Comparison of ENCODE assay signal across 8 cellular contexts in genomic region chr2:149329470-149330126, GRCh38. TPM values are rescaled to one million over a fixed set of nuclear protein-coding genes. Genes with fewer than 3 reads are reported as not detected.
A peak's percentile ranks its signal among the peaks of the same experiment; 100 is the strongest.
DNase-seq lines count a peak whose midpoint lies in the region; ATAC-seq, FAIRE-seq and TF ChIP-seq lines count a peak whose summit lies in the region.

No MANE protein-coding gene starts in this region.

- peak overlapping the region; percentile 25 to 75 (median 59) for H3K4me3 ChIP-seq in heart left ventricle

- H3K27me3 Mint-ChIP-seq in activated naive CD8-positive, alpha-beta T cell = peaks cover 39% of the 10 kb centered on the region

- H3K36me3 ChIP-seq in heart left ventricle = no peaks in the 10 kb centered on the region

- peak overlapping the region; percentile 48 for H3K4me3 Mint-ChIP-seq in activated naive CD8-positive, alpha-beta T cell

- peaks cover 8% of the 10 kb centered on the region for H3K4me1 Mint-ChIP-seq in activated naive CD8-positive, alpha-beta T cell (ENCODE audit: low read depth)

- peak overlapping the region in 1 of 12 donors; percentile 44 for H3K27ac ChIP-seq in heart left ventricle

- no peak for TF ChIP-seq CTCF in heart left ventricle (IDR thresholded peaks at IDR 0.05)

- no peaks in the 10 kb centered on the region for H3K9me3 Mint-ChIP-seq in activated naive CD8-positive, alpha-beta T cell (ENCODE audit: low read depth)

- TF ChIP-seq POLR2A in GM12891 (IDR thresholded peaks at IDR 0.05; ENCODE audit: low read depth, low read length) (no peak), heart left ventricle (IDR thresholded peaks at IDR 0.05) (no peak)

- peaks cover 0 to 62% (median 17%) of the 10 kb centered on the region in 9 donors for H3K27me3 ChIP-seq in heart left ventricle

- ATAC-seq in heart left ventricle (peak in 3 of 4 donors; percentile 34 to 43 (median 40)), HG03460 (IDR thresholded peaks at IDR 0.05; ENCODE audit: unreplicated experiment) (no peak), GM19023 (IDR thresholded peaks at IDR 0.05; ENCODE audit: unreplicated experiment) (no peak)

- peak; percentile 5 for FAIRE-seq in GM12891 (lab: Jason Lieb, UNC)

- H3K36me3 Mint-ChIP-seq in activated naive CD8-positive, alpha-beta T cell = no peaks in the 10 kb centered on the region

- peak; percentile 80 for DNase-seq in 8988T
- DNase-seq in GM12891 (ENCODE audit: insufficient read length, low spot score) = peak; percentile 17
- peak; percentile 60 for DNase-seq in NCI-H1092 treated with DMSO at 0.1 percent for 48 hours (lab: John Stamatoyannopoulos, UW)
- peak in 2 of 5 donors; percentile 47 to 61 for DNase-seq in heart left ventricle
- DNase-seq in pons (ENCODE audit: low spot score) = peak; percentile 36

- no peak overlapping the region for H3K27ac Mint-ChIP-seq in activated naive CD8-positive, alpha-beta T cell

- peaks cover 0 to 19% (median 8%) of the 10 kb centered on the region in 12 donors for H3K4me1 ChIP-seq in heart left ventricle

- H3K9me3 ChIP-seq in heart left ventricle = peaks cover 0 to 8% (median 0%) of the 10 kb centered on the region in 12 donors

- 8 to 13% (median 10%) methylated on average over 27 to 32 of the region's 32 CpGs for WGBS in heart left ventricle, 4 donors

- intact Hi-C loops in heart left ventricle (cut with DNase I) = loop anchor here in 1 of 10 donors (10.0 kb wide), 1 partner anchor 235 kb away; no protein-coding TSS in a partner anchor

TF ChIP-seq in GM12891, 5 proteins besides CTCF, POLR2A, EP300 and RAD21:
- no peak for TF ChIP-seq POLR2AphosphoS5 (IDR thresholded peaks at IDR 0.05; ENCODE audit: low read depth, low read length)
- TF ChIP-seq PAX5 (IDR thresholded peaks at IDR 0.05; ENCODE audit: insufficient read depth, low read length, severe bottlenecking) = no peak
- TF ChIP-seq TAF1 (IDR thresholded peaks at IDR 0.05; ENCODE audit: low read depth, low read length) = no peak
- TF ChIP-seq POU2F2 (IDR thresholded peaks at IDR 0.05; ENCODE audit: low read depth, low read length) = no peak
- no peak for TF ChIP-seq SPI1 (IDR thresholded peaks at IDR 0.05; ENCODE audit: low read depth, low read length)
TF ChIP-seq in GM12891: peak in this region for 0.

RNA-seq across cellular contexts. Expression of gene LYPD6, which starts 0.8 kb away (rescaled TPM):
- 0.03 TPM for polyA plus RNA-seq in GM12891 (2012; ENCODE audit: low read depth, missing spikeins)
- total RNA-seq in heart left ventricle = under 1 TPM in 8 of 9 donors, not detected in 1; 0.05 to 0.72 (median 0.17) TPM
- under 1 TPM; 0.04 TPM for polyA plus RNA-seq in heart left ventricle

Comparison
In these comparisons a context has a peak if more than half of its experiments do, and no peak if none do; other contexts are left out.
1. ATAC-seq: peak in heart left ventricle (3 of 4); none in HG03460 (single experiment) and GM19023 (single experiment).